Comparison of ENCODE assay signal across 8 cellular contexts in the genomic region with DNA sequence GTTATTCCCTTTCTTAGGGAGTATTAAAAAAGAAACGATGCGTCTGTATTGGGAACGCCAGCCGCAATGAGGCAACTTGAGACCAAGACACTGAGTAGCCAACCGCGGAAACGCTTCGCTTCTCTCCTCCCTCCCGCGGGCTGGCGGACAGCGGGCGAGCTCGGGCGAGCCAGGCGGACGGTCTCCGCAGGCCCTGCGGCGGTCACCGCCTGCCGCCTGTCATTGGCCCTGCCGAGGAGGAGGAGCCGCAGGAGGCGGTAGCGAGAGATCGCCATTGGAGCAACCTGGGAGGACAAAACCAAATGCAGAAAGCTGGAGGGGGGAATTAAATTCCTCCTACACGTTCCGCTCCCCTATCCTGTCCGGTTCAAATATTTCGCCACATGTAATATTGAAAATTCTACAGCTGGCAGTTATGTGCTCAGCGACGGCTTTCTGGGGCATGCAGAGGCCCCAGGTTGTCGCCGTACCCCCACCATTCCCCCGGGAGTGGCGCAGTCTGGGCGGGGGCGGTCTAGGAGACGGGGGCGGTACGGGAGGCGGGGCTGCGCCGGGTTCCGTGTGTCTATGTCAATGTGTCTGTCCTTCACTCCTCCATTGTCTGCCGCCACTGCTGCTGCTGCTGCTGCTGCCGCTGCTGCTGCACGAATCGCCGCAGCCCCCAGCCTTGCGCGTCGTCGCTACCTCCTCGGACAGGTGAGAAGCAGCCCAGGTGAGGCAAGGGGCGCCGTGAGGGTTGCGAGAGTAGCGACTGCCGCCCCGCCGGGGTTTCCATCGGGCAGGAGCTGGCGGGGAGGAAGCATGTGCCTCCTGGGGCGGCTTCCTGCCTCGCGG. TPM values are rescaled to one million over a fixed set of nuclear protein-coding genes. Genes with fewer than 3 reads are reported as not detected.
DNase-seq lines count a peak whose midpoint lies in the region; ATAC-seq and TF ChIP-seq lines count a peak whose summit lies in the region.

A gene (minus strand): TSS at position 162 of the 834 bp plus-strand sequence. CDS start 181 bp downstream, outside the sequence.
A gene (plus strand): TSS at position 589 of the 834 bp plus-strand sequence. CDS start 19,263 bp downstream, outside the sequence.

- peaks cover 4% of the 10 kb centered on the region; the same call in 1 of the 2 replicates for H3K36me3 ChIP-seq in BE2C
- H3K36me3 ChIP-seq in colonic mucosa: no peaks in the 10 kb centered on the region

- peak within 1 kb of the TSS; percentile 99 for H3K27ac Mint-ChIP-seq in activated CD4-positive, alpha-beta T cell treated with anti-CD3 and anti-CD28 coated beads, Interleukin-2, amount 10 ng/mL, durations not matched to agents 24 days and 14 days

- H3K4me3 ChIP-seq in BE2C (ENCODE audit: low read depth, low read length) (peak within 1 kb of the TSS; percentile 95), colonic mucosa (peak within 1 kb of the TSS; percentile 96)

- no peak for TF ChIP-seq CTCF in BE2C (IDR thresholded peaks at IDR 0.05; ENCODE audit: low read depth, low read length)
- no peak for TF ChIP-seq CTCF in colonic mucosa (IDR thresholded peaks at IDR 0.05)

- H3K27ac ChIP-seq in colonic mucosa: peak within 1 kb of the TSS; percentile 91
- peak within 1 kb of the TSS; percentile 99 for H3K27ac ChIP-seq in layer of hippocampus (ENCODE audit: low read depth, low read length)

- H3K9ac ChIP-seq in colonic mucosa (ENCODE audit: low read depth in 2 of 2, low read length in 2 of 2): peak within 1 kb of the TSS; percentile 84 to 88

- H3K4me3 Mint-ChIP-seq in activated CD4-positive, alpha-beta T cell treated with anti-CD3 and anti-CD28 coated beads, Interleukin-2, amount 10 ng/mL, durations not matched to agents 24 days and 14 days: peak within 1 kb of the TSS; percentile 93

- ATAC-seq in GM19324 (IDR thresholded peaks at IDR 0.05; ENCODE audit: low FRiP score, unreplicated experiment) (peak; percentile 99), HG03460 (IDR thresholded peaks at IDR 0.05; ENCODE audit: unreplicated experiment) (peak; percentile 96)

- H3K27me3 ChIP-seq in BE2C (no peaks in the 10 kb centered on the region), colonic mucosa (no peaks in the 10 kb centered on the region), layer of hippocampus (ENCODE audit: control insufficient read depth, insufficient read depth, low read length) (no peaks in the 10 kb centered on the region)

- H3K4me1 Mint-ChIP-seq in activated CD4-positive, alpha-beta T cell treated with anti-CD3 and anti-CD28 coated beads, Interleukin-2, amount 10 ng/mL, durations not matched to agents 24 days and 14 days: peaks cover 54% of the 10 kb centered on the region

- H3K9me3 ChIP-seq in BE2C (no peaks in the 10 kb centered on the region), colonic mucosa (no peaks in the 10 kb centered on the region)

- intact Hi-C loops in activated CD4-positive, alpha-beta T cell treated with anti-CD3 and anti-CD28 coated beads, Interleukin-2, amount 10 ng/mL, durations not matched to agents 24 days and 14 days (cut with micrococcal nuclease): loop anchor here (1.0 to 10.0 kb wide), 7 partner anchors 26 to 651 kb away; a partner anchor contains a TSS
- intact Hi-C loops in colonic mucosa (cut with DNase I): no loop called here

- H3K36me3 Mint-ChIP-seq in activated CD4-positive, alpha-beta T cell treated with anti-CD3 and anti-CD28 coated beads, Interleukin-2, amount 10 ng/mL, durations not matched to agents 24 days and 14 days (ENCODE audit: low read depth): peaks cover 29% of the 10 kb centered on the region

- peaks cover 3% of the 10 kb centered on the region; the same call in 1 of the 2 replicates for H3K4me1 ChIP-seq in BE2C
- peaks cover 9% of the 10 kb centered on the region for H3K4me1 ChIP-seq in colonic mucosa

- DNase-seq in BE2C: peak; percentile 97
- DNase-seq in NCI-H524 treated with DMSO at 0.1 percent for 48 hours (lab: John Stamatoyannopoulos, UW): peak; percentile 64
- DNase-seq in activated CD4-positive, alpha-beta T cell treated with anti-CD3 and anti-CD28 coated beads, Interleukin-2, amount 10 ng/mL, durations not matched to agents 24 days and 14 days: peak; percentile 98
- DNase-seq in colonic mucosa: peak; percentile 95
- DNase-seq in stimulated activated CD4-positive, alpha-beta T cell treated with anti-CD3 and anti-CD28 coated beads, Interleukin-1b, Interleukin-23, amount 100 ng/mL, for 24 hours (ENCODE audit: low read depth in 4 of 4, low spot score in 1 of 4): peak; percentile 75 to 87 (median 86)

- no peaks in the 10 kb centered on the region for H3K27me3 Mint-ChIP-seq in activated CD4-positive, alpha-beta T cell treated with anti-CD3 and anti-CD28 coated beads, Interleukin-2, amount 10 ng/mL, durations not matched to agents 24 days and 14 days

- H3K9me3 Mint-ChIP-seq in activated CD4-positive, alpha-beta T cell treated with anti-CD3 and anti-CD28 coated beads, Interleukin-2, amount 10 ng/mL, durations not matched to agents 24 days and 14 days: peaks cover 6% of the 10 kb centered on the region

RNA-seq across cellular contexts. Expression of the first gene that starts in this region (rescaled TPM):
- polyA plus RNA-seq in BE2C (2012; ENCODE audit: insufficient read depth, insufficient read length, low read depth): 12.6 TPM
- total RNA-seq in activated CD4-positive, alpha-beta T cell treated with anti-CD3 and anti-CD28 coated beads, Interleukin-2, amount 10 ng/mL, durations not matched to agents 24 days and 14 days: 8.0 and 8.7 TPM in 2 replicates
- 10 to 100 TPM; 17.8 to 31.4 TPM for total RNA-seq in colonic mucosa

RNA-seq across cellular contexts. Expression of the second gene that starts in this region (rescaled TPM):
- polyA plus RNA-seq in BE2C (2012; ENCODE audit: insufficient read depth, insufficient read length, low read depth): 163 TPM
- total RNA-seq in activated CD4-positive, alpha-beta T cell treated with anti-CD3 and anti-CD28 coated beads, Interleukin-2, amount 10 ng/mL, durations not matched to agents 24 days and 14 days: 104 and 113 TPM in 2 replicates
- total RNA-seq in colonic mucosa: 10 to 100 TPM; 56.1 to 73.8 TPM

Comparison
In these comparisons a context has a peak if more than half of its experiments do, and no peak if none do; other contexts are left out.
1. Peak in every context shown above with its lines: DNase-seq, ATAC-seq, H3K4me3 ChIP-seq and H3K27ac ChIP-seq.